8 cellular contexts compared by ENCODE assay signal in genomic region chr6:36444470-36444869, GRCh38. TPM values are rescaled to one million over a fixed set of nuclear protein-coding genes. Genes with fewer than 3 reads are reported as not detected.
DNase-seq lines count a peak whose midpoint lies in the region; ATAC-seq, FAIRE-seq and TF ChIP-seq lines count a peak whose summit lies in the region.

No MANE protein-coding gene starts in this region.

- H3K4me1 Mint-ChIP-seq in naive thymus-derived CD8-positive, alpha-beta T cell, result peaks cover 15 to 67% (median 56%) of the 10 kb centered on the region in 4 donors

- intact Hi-C loops in colonic mucosa (cut with DNase I), result loop anchor here (5.0 kb wide), 1 partner anchor 148 kb away; the partner anchor contains the start of gene SRSF3

- POLR2A ChIA-PET in naive thymus-derived CD8-positive, alpha-beta T cell (lab: Charles Lee), result interaction anchor here (0.6 to 2.0 kb wide), 4 partner anchors 20 to 150 kb away, joined by 3 to 8 read pairs (median 4); no protein-coding TSS in a partner anchor

- peak overlapping the region; percentile 91 to 99 (median 96) for H3K4me3 Mint-ChIP-seq in naive thymus-derived CD8-positive, alpha-beta T cell

- peaks cover 10% of the 10 kb centered on the region for H3K4me1 ChIP-seq in colonic mucosa

- no peaks in the 10 kb centered on the region for H3K9me3 Mint-ChIP-seq in naive thymus-derived CD8-positive, alpha-beta T cell

- peak overlapping the region; percentile 83 for H3K4me3 ChIP-seq in AG09309 (ENCODE audit: control insufficient read depth, low read depth, low read length)
- peak overlapping the region; percentile 91 for H3K4me3 ChIP-seq in Jurkat, Clone E6-1 (ENCODE audit: low read length)
- H3K4me3 ChIP-seq in colonic mucosa, result no peak overlapping the region

- no peak for TF ChIP-seq CTCF in AG09309 (IDR thresholded peaks at IDR 0.05; ENCODE audit: control insufficient read depth, insufficient read depth, low read depth, low read length, missing control alignments)
- no peak for TF ChIP-seq CTCF in colonic mucosa (IDR thresholded peaks at IDR 0.05)

- no peaks in the 10 kb centered on the region for H3K36me3 ChIP-seq in colonic mucosa

- TF ChIP-seq POLR2A in GM12891 (IDR thresholded peaks at IDR 0.05; ENCODE audit: low read depth, low read length), result no peak

- peak overlapping the region; percentile 3 to 98 (median 96) for H3K27ac Mint-ChIP-seq in naive thymus-derived CD8-positive, alpha-beta T cell

- H3K27me3 Mint-ChIP-seq in naive thymus-derived CD8-positive, alpha-beta T cell, result no peaks in the 10 kb centered on the region

- H3K9ac ChIP-seq in colonic mucosa (ENCODE audit: low read depth in 2 of 2, low read length in 2 of 2), result peak overlapping the region in 1 of 2 donors; percentile 92

- FAIRE-seq in GM12891 (lab: Jason Lieb, UNC), result no peak

- no peaks in the 10 kb centered on the region for H3K9me3 ChIP-seq in colonic mucosa

- no peak for ATAC-seq in naive thymus-derived CD8-positive, alpha-beta T cell
- no peak for ATAC-seq in HG03432 (IDR thresholded peaks at IDR 0.05; ENCODE audit: unreplicated experiment)

- H3K36me3 Mint-ChIP-seq in naive thymus-derived CD8-positive, alpha-beta T cell, result peaks cover 0 to 13% (median 11%) of the 10 kb centered on the region in 3 donors

- H3K27ac ChIP-seq in colonic mucosa, result peak overlapping the region; percentile 98

- DNase-seq in AG09309 (ENCODE audit: low read depth) (peak; percentile 49), colonic mucosa (no peak), GM12891 (ENCODE audit: insufficient read length, low spot score) (no peak), NCI-H1417 treated with DMSO at 0.1 percent for 48 hours (lab: John Stamatoyannopoulos, UW) (no peak)
- DNase-seq in Jurkat, Clone E6-1 (ENCODE audit: low read depth, low spot score), result no peak
- DNase-seq in naive thymus-derived CD8-positive, alpha-beta T cell, result no peak
- DNase-seq in stimulated activated CD4-positive, alpha-beta T cell treated with anti-CD3 and anti-CD28 coated beads, Interleukin-4, amount 100 ng/mL, for 1 hour, result no peak

- no peaks in the 10 kb centered on the region for H3K27me3 ChIP-seq in colonic mucosa

TF ChIP-seq in GM12891, 5 proteins besides CTCF, POLR2A, EP300 and RAD21:
- no peak for TF ChIP-seq SPI1 (IDR thresholded peaks at IDR 0.05; ENCODE audit: low read depth, low read length)
- no peak for TF ChIP-seq PAX5 (IDR thresholded peaks at IDR 0.05; ENCODE audit: insufficient read depth, low read length, severe bottlenecking)
- no peak for TF ChIP-seq TAF1 (IDR thresholded peaks at IDR 0.05; ENCODE audit: low read depth, low read length)
- TF ChIP-seq POLR2AphosphoS5 (IDR thresholded peaks at IDR 0.05; ENCODE audit: low read depth, low read length), result no peak
- TF ChIP-seq POU2F2 (IDR thresholded peaks at IDR 0.05; ENCODE audit: low read depth, low read length), result no peak

RNA-seq across cellular contexts. Expression of gene KCTD20, which starts 1.7 kb away (rescaled TPM):
- polyA plus RNA-seq in Jurkat, Clone E6-1 (2012; ENCODE audit: insufficient read depth, insufficient read length), result 44.7 TPM
- 10 to 100 TPM; 23.8 to 34.9 TPM for total RNA-seq in colonic mucosa
- total RNA-seq in naive thymus-derived CD8-positive, alpha-beta T cell, result 10 to 100 TPM; 35.1 to 35.2 TPM
- polyA plus RNA-seq in naive thymus-derived CD8-positive, alpha-beta T cell, result 10 to 100 TPM; 25.0 to 31.5 (median 31.3) TPM
- 29.7 TPM for polyA plus RNA-seq in GM12891 (2012; ENCODE audit: low read depth, missing spikeins)

RNA-seq across cellular contexts. Expression of gene PXT1, which starts 1.8 kb away (rescaled TPM):
- polyA plus RNA-seq in Jurkat, Clone E6-1 (2012; ENCODE audit: insufficient read depth, insufficient read length), result not detected
- not detected for total RNA-seq in colonic mucosa
- total RNA-seq in naive thymus-derived CD8-positive, alpha-beta T cell, result under 1 TPM; 0.16 to 0.41 TPM
- not detected for polyA plus RNA-seq in naive thymus-derived CD8-positive, alpha-beta T cell
- polyA plus RNA-seq in GM12891 (2012; ENCODE audit: low read depth, missing spikeins), result 1.6 TPM

RNA-seq across cellular contexts. Expression of gene ETV7, which starts 57.0 kb away (rescaled TPM):
- not detected for polyA plus RNA-seq in Jurkat, Clone E6-1 (2012; ENCODE audit: insufficient read depth, insufficient read length)
- 1 to 10 TPM; 2.9 to 4.5 TPM for total RNA-seq in colonic mucosa
- total RNA-seq in naive thymus-derived CD8-positive, alpha-beta T cell, result not detected
- under 1 TPM in 2 of 3 donors, not detected in 1; 0.60 to 0.70 TPM for polyA plus RNA-seq in naive thymus-derived CD8-positive, alpha-beta T cell
- 4.7 TPM for polyA plus RNA-seq in GM12891 (2012; ENCODE audit: low read depth, missing spikeins)
